Comparison of ENCODE assay signal across 27 cellular contexts in genomic region chr10:69419096-69419760, GRCh38. TPM values are rescaled to one million over a fixed set of nuclear protein-coding genes. Genes with fewer than 3 reads are reported as not detected.
DNase-seq lines count a peak whose midpoint lies in the region; ATAC-seq, FAIRE-seq and TF ChIP-seq lines count a peak whose summit lies in the region.
"Had no signal": no experiment of that assay in that cellular context is flagged by ENCODE, and none has a peak within 500 bp of the region (broad histone marks: within the 10 kb centered on the region; RNA-seq: fewer than 3 reads in every experiment).

No MANE protein-coding gene starts in this region.

- no peaks in the 10 kb centered on the region for H3K9me3 Mint-ChIP-seq in activated naive CD4-positive, alpha-beta T cell treated with anti-CD3 and anti-CD28 coated beads, Interleukin-2, amount 50 U/mL, for 24 hours
- no peaks in the 10 kb centered on the region for H3K9me3 Mint-ChIP-seq in activated naive CD4-positive, alpha-beta T cell treated with anti-CD3 and anti-CD28 coated beads for 36 hours
- H3K9me3 Mint-ChIP-seq: CD4-positive, alpha-beta memory T cell; GM23338 had no signal

- no peaks in the 10 kb centered on the region for H3K36me3 Mint-ChIP-seq in activated naive CD4-positive, alpha-beta T cell treated with anti-CD3 and anti-CD28 coated beads, Interleukin-2, amount 50 U/mL, for 24 hours
- no peaks in the 10 kb centered on the region for H3K36me3 Mint-ChIP-seq in activated naive CD4-positive, alpha-beta T cell treated with anti-CD3 and anti-CD28 coated beads for 36 hours (ENCODE audit: low read depth)
- H3K36me3 Mint-ChIP-seq in T-helper 17 cell (ENCODE audit: low read depth): no peaks in the 10 kb centered on the region
- H3K36me3 Mint-ChIP-seq: CD4-positive, alpha-beta memory T cell had no signal

- peaks cover 18% of the 10 kb centered on the region for H3K4me1 Mint-ChIP-seq in activated naive CD4-positive, alpha-beta T cell treated with anti-CD3 and anti-CD28 coated beads, Interleukin-2, amount 50 U/mL, for 24 hours
- H3K4me1 Mint-ChIP-seq in activated naive CD4-positive, alpha-beta T cell treated with anti-CD3 and anti-CD28 coated beads for 36 hours (ENCODE audit: low read depth): peaks cover 14% of the 10 kb centered on the region
- H3K4me1 Mint-ChIP-seq in T-helper 17 cell: peaks cover 16% of the 10 kb centered on the region

- peak overlapping the region; percentile 44 to 68 for H3K27ac ChIP-seq in mucosa of rectum (ENCODE audit: low read depth in 2 of 2, low read length in 2 of 2)
- H3K27ac ChIP-seq in small intestine (ENCODE audit: low read depth in 1 of 2, low read length in 1 of 2): peak overlapping the region in 1 of 2 donors; percentile 12
- H3K27ac ChIP-seq in tibial nerve: no peak overlapping the region
- H3K27ac ChIP-seq: 22Rv1, BLaER1 had no signal

- ATAC-seq in T-helper 17 cell: no peak
- ATAC-seq in HG02884 (IDR thresholded peaks at IDR 0.05; ENCODE audit: unreplicated experiment): no peak
- ATAC-seq: GM23338, Panc1 had no signal

- 49 to 81% (median 61%) methylated on average over 18 of the region's 18 CpGs for WGBS in small intestine, 3 donors
- WGBS in tibial nerve, 2 donors: 91 to 93% methylated on average over 18 of the region's 18 CpGs

- FAIRE-seq in small intestine (lab: Jason Lieb, UNC): no peak
- FAIRE-seq: GM12891 had no signal

- intact Hi-C loops in activated naive CD4-positive, alpha-beta T cell treated with anti-CD3 and anti-CD28 coated beads for 36 hours (cut with micrococcal nuclease): no loop called here

- H3K27me3 Mint-ChIP-seq in activated naive CD4-positive, alpha-beta T cell treated with anti-CD3 and anti-CD28 coated beads, Interleukin-2, amount 50 U/mL, for 24 hours: no peaks in the 10 kb centered on the region
- no peaks in the 10 kb centered on the region for H3K27me3 Mint-ChIP-seq in activated naive CD4-positive, alpha-beta T cell treated with anti-CD3 and anti-CD28 coated beads for 36 hours (ENCODE audit: low read depth)
- H3K27me3 Mint-ChIP-seq in T-helper 17 cell: no peaks in the 10 kb centered on the region
- H3K27me3 Mint-ChIP-seq: CD4-positive, alpha-beta memory T cell had no signal

- TF ChIP-seq POLR2A in tibial nerve (IDR thresholded peaks at IDR 0.05): no peak

- no peak for TF ChIP-seq EP300 in tibial nerve (IDR thresholded peaks at IDR 0.05)

- H3K4me3 ChIP-seq in mucosa of rectum (ENCODE audit: low read length in 2 of 2) (no peak overlapping the region), small intestine (ENCODE audit: low read depth in 1 of 2, low read length in 2 of 2) (no peak overlapping the region), tibial nerve (no peak overlapping the region)
- H3K4me3 ChIP-seq: BLaER1, GM23338 had no signal

- H3K27me3 ChIP-seq in mucosa of rectum (ENCODE audit: control insufficient read depth in 2 of 2, insufficient read depth in 2 of 2, low read length in 2 of 2) (no peaks in the 10 kb centered on the region), small intestine (ENCODE audit: control insufficient read depth in 2 of 2, insufficient read depth in 2 of 2, low read length in 2 of 2) (no peaks in the 10 kb centered on the region), tibial nerve (no peaks in the 10 kb centered on the region)
- H3K27me3 ChIP-seq: BLaER1 had no signal

- H3K36me3 ChIP-seq in mucosa of rectum (ENCODE audit: control insufficient read depth in 2 of 2, insufficient read depth in 2 of 2, low read length in 2 of 2): no peaks in the 10 kb centered on the region
- H3K36me3 ChIP-seq in small intestine (ENCODE audit: control insufficient read depth in 2 of 2, insufficient read depth in 2 of 2, low read length in 2 of 2): no peaks in the 10 kb centered on the region
- H3K36me3 ChIP-seq in tibial nerve: no peaks in the 10 kb centered on the region
- H3K36me3 ChIP-seq: BLaER1 had no signal

- TF ChIP-seq CTCF in tibial nerve (IDR thresholded peaks at IDR 0.05): no peak

- no peak overlapping the region for H3K9ac ChIP-seq in mucosa of rectum (ENCODE audit: low read depth in 1 of 2, low read length in 2 of 2)
- H3K9ac ChIP-seq: BLaER1 had no signal

- H3K4me3 Mint-ChIP-seq in activated naive CD4-positive, alpha-beta T cell treated with anti-CD3 and anti-CD28 coated beads, Interleukin-2, amount 50 U/mL, for 24 hours: no peak overlapping the region
- no peak overlapping the region for H3K4me3 Mint-ChIP-seq in activated naive CD4-positive, alpha-beta T cell treated with anti-CD3 and anti-CD28 coated beads for 36 hours
- H3K4me3 Mint-ChIP-seq in T-helper 17 cell: no peak overlapping the region
- H3K4me3 Mint-ChIP-seq: CD4-positive, alpha-beta memory T cell; GM23338 had no signal

- H3K9me3 ChIP-seq in mucosa of rectum (ENCODE audit: control insufficient read depth in 2 of 2, low read length in 2 of 2): no peaks in the 10 kb centered on the region
- no peaks in the 10 kb centered on the region for H3K9me3 ChIP-seq in small intestine (ENCODE audit: control insufficient read depth, low read depth)
- H3K9me3 ChIP-seq in T-helper 17 cell (ENCODE audit: control insufficient read depth, low read length, poor library complexity, severe bottlenecking): no peaks in the 10 kb centered on the region
- no peaks in the 10 kb centered on the region for H3K9me3 ChIP-seq in tibial nerve
- H3K9me3 ChIP-seq: BLaER1 had no signal

- CTCF ChIA-PET in activated naive CD4-positive, alpha-beta T cell treated with anti-CD3 and anti-CD28 coated beads for 36 hours (lab: Charles Lee): interaction anchor here (0.6 to 1.6 kb wide), 2 partner anchors 88 to 105 kb away, joined by 3 to 4 read pairs; no protein-coding TSS in a partner anchor

- H3K27ac Mint-ChIP-seq in activated naive CD4-positive, alpha-beta T cell treated with anti-CD3 and anti-CD28 coated beads, Interleukin-2, amount 50 U/mL, for 24 hours: peak overlapping the region; percentile 36
- no peak overlapping the region for H3K27ac Mint-ChIP-seq in activated naive CD4-positive, alpha-beta T cell treated with anti-CD3 and anti-CD28 coated beads for 36 hours
- H3K27ac Mint-ChIP-seq in T-helper 17 cell: no peak overlapping the region
- H3K27ac Mint-ChIP-seq: GM23338 had no signal

- no peak for DNase-seq in activated naive CD4-positive, alpha-beta T cell treated with anti-CD3 and anti-CD28 coated beads for 36 hours
- DNase-seq in small intestine (peak; percentile 84), T-helper 17 cell (no peak), tibial nerve (ENCODE audit: low spot score in 2 of 2) (no peak), NCI-H1092 treated with DMSO at 0.1 percent for 48 hours (lab: John Stamatoyannopoulos, UW) (no peak)
- DNase-seq: ACHN; CD4-positive, alpha-beta memory T cell; DND-41; HCEC 1CT; KBM-7; MM.1S; NCI-H1105; NCI-H146; NCI-H2029; NCI-H226; NCI-H510A treated with DMSO at 0.1 percent for 48 hours; NCI-H774; NK-92 treated with Interleukin-12 subunit alpha and Interleukin-12 subunit beta, amount 100 ng/mL, for 24 hours had no signal

- H3K4me1 ChIP-seq in mucosa of rectum (ENCODE audit: control insufficient read depth in 2 of 2, insufficient read depth in 2 of 2, low read length in 2 of 2) (peaks cover 20 to 33% of the 10 kb centered on the region in 2 donors), small intestine (ENCODE audit: control insufficient read depth in 2 of 2, insufficient read depth in 1 of 2, low read depth in 1 of 2, low read length in 1 of 2) (peaks cover 2 to 6% of the 10 kb centered on the region in 2 donors), tibial nerve (peaks cover 0 to 6% (median 2%) of the 10 kb centered on the region in 4 donors)

RNA-seq across cellular contexts. Expression of gene TACR2, which starts 2.5 kb away (rescaled TPM):
- not detected for total RNA-seq in activated naive CD4-positive, alpha-beta T cell treated with anti-CD3 and anti-CD28 coated beads for 36 hours
- polyA plus RNA-seq in small intestine: 1 to 10 TPM in 1 of 3 donors, under 1 TPM in 1, not detected in 1; 0.81 to 4.0 TPM
- total RNA-seq in T-helper 17 cell (not detected), tibial nerve (1 to 10 TPM in 2 of 4 donors, under 1 TPM in 2; 0.59 to 4.6 (median 1.2) TPM)
- total RNA-seq: GM23338, HT1080 had no signal
- polyA plus RNA-seq: GM23338 had no signal

RNA-seq across cellular contexts. Expression of gene TSPAN15, which starts 32.0 kb away (rescaled TPM):
- total RNA-seq in activated naive CD4-positive, alpha-beta T cell treated with anti-CD3 and anti-CD28 coated beads for 36 hours: 1 to 10 TPM in 1 of 2 experiments, under 1 TPM in 1; 0.72 to 1.1 TPM
- 10 to 100 TPM; 43.2 to 72.1 (median 47.0) TPM for polyA plus RNA-seq in small intestine
- total RNA-seq in T-helper 17 cell: 10 to 100 TPM; 20.3 to 28.7 TPM
- total RNA-seq in tibial nerve: 100 to 1,000 TPM in 1 of 4 donors, 10 to 100 TPM in 3; 46.9 to 117 (median 92.7) TPM

Comparison
In these comparisons a context has a peak if more than half of its experiments do, and no peak if none do; other contexts are left out.
1. H3K27ac ChIP-seq: peak in mucosa of rectum (2 of 2); none in tibial nerve (0 of 4).
2. RNA of gene TSPAN15, which starts 32.0 kb away (total RNA-seq): 46.9 to 117 TPM in tibial nerve and 20.3 to 28.7 TPM in T-helper 17 cell; 0.72 to 1.1 TPM in activated naive CD4-positive, alpha-beta T cell treated with anti-CD3 and anti-CD28 coated beads for 36 hours; every median in the first group is over 10 times any median in the second.